Comparison of ENCODE assay signal across 8 cellular contexts in genomic region chr12:26937863-26938659, GRCh38. TPM values are rescaled to one million over a fixed set of nuclear protein-coding genes. Genes with fewer than 3 reads are reported as not detected.
A peak's percentile ranks its signal among the peaks of the same experiment; 100 is the strongest.
DNase-seq lines count a peak whose midpoint lies in the region; ATAC-seq lines count a peak whose summit lies in the region.

FGFR1OP2 (plus strand) TSS chr12:26938470; CDS start chr12:26954159, 15,689 bp downstream.
A gene with protein sequence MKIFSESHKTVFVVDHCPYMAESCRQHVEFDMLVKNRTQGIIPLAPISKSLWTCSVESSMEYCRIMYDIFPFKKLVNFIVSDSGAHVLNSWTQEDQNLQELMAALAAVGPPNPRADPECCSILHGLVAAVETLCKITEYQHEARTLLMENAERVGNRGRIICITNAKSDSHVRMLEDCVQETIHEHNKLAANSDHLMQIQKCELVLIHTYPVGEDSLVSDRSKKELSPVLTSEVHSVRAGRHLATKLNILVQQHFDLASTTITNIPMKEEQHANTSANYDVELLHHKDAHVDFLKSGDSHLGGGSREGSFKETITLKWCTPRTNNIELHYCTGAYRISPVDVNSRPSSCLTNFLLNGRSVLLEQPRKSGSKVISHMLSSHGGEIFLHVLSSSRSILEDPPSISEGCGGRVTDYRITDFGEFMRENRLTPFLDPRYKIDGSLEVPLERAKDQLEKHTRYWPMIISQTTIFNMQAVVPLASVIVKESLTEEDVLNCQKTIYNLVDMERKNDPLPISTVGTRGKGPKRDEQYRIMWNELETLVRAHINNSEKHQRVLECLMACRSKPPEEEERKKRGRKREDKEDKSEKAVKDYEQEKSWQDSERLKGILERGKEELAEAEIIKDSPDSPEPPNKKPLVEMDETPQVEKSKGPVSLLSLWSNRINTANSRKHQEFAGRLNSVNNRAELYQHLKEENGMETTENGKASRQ (minus strand): TSS chr12:26937981. CDS start chr12:26936803, 1,178 bp downstream.

- H3K9me3 Mint-ChIP-seq in effector memory CD8-positive, alpha-beta T cell, result no peaks in the 10 kb centered on the region
- no peaks in the 10 kb centered on the region for H3K9me3 Mint-ChIP-seq in memory B cell

- peaks cover 24% of the 10 kb centered on the region for H3K36me3 Mint-ChIP-seq in effector memory CD8-positive, alpha-beta T cell (ENCODE audit: insufficient read depth)
- H3K36me3 Mint-ChIP-seq in memory B cell, result peaks cover 4% of the 10 kb centered on the region

- H3K4me3 Mint-ChIP-seq in effector memory CD8-positive, alpha-beta T cell, result peak within 1 kb of the TSS; percentile 92 to 94
- peak within 1 kb of the TSS; percentile 98 for H3K4me3 Mint-ChIP-seq in memory B cell

- peak; percentile 97 for DNase-seq in COLO668 (lab: John Stamatoyannopoulos, UW; ENCODE audit: unreplicated experiment)
- peak; percentile 98 for DNase-seq in HT1080 (ENCODE audit: low read depth)
- DNase-seq in NOMO-1 treated with DMSO at 0.1 percent for 48 hours (lab: John Stamatoyannopoulos, UW; ENCODE audit: unreplicated experiment), result peak; percentile 95
- DNase-seq in activated CD8-positive, alpha-beta memory T cell treated with anti-CD3 and anti-CD28 coated beads for 4 hours (ENCODE audit: low read depth in 2 of 2), result peak; percentile 92 to 94
- DNase-seq in effector memory CD8-positive, alpha-beta T cell, result peak; percentile 94 to 96 (median 95)
- peak; percentile 91 to 92 for DNase-seq in memory B cell (ENCODE audit: low spot score in 2 of 2)
- DNase-seq in stimulated activated CD8-positive, alpha-beta memory T cell treated with anti-CD3 and anti-CD28 coated beads, Interleukin-12 subunit alpha, Interleukin-12 subunit beta, amount 100 ng/mL, for 24 hours (ENCODE audit: extremely low read depth), result peak; percentile 89

- H3K27ac Mint-ChIP-seq in effector memory CD8-positive, alpha-beta T cell, result peak within 1 kb of the TSS; percentile 95 to 99
- H3K27ac Mint-ChIP-seq in memory B cell, result peak within 1 kb of the TSS; percentile 96

- H3K4me1 Mint-ChIP-seq in effector memory CD8-positive, alpha-beta T cell (ENCODE audit: low read depth in 2 of 2), result peaks cover 39 to 77% of the 10 kb centered on the region in 2 donors
- peaks cover 40% of the 10 kb centered on the region for H3K4me1 Mint-ChIP-seq in memory B cell

- ATAC-seq in GM21360 (IDR thresholded peaks at IDR 0.05; ENCODE audit: unreplicated experiment) (peak; percentile 86), memory B cell (ENCODE audit: low read depth) (peak; percentile 90)
- ATAC-seq in effector memory CD8-positive, alpha-beta T cell (replicated peaks), result peak; percentile 89

- no peaks in the 10 kb centered on the region for H3K27me3 Mint-ChIP-seq in effector memory CD8-positive, alpha-beta T cell
- no peaks in the 10 kb centered on the region for H3K27me3 Mint-ChIP-seq in memory B cell

RNA-seq across cellular contexts. Expression of gene FGFR1OP2, which starts in this region (rescaled TPM):
- total RNA-seq in HT1080 (2014; rRNA removed; shearing (Covaris generic)), result 49.4 and 56.5 TPM in 2 replicates
- 28.6 and 38.2 TPM in 2 replicates for polyA plus RNA-seq in HT1080 (2015; cell fraction: cytosol; rRNA removed)
- polyA plus RNA-seq in HT1080 (2015; cell fraction: nucleus; rRNA removed), result 29.8 and 32.7 TPM in 2 replicates

RNA-seq across cellular contexts. Expression of the second gene that starts in this region (rescaled TPM):
- 49.8 and 50.9 TPM in 2 replicates for total RNA-seq in HT1080 (2014; rRNA removed; shearing (Covaris generic))
- 55.4 and 58.9 TPM in 2 replicates for polyA plus RNA-seq in HT1080 (2015; cell fraction: cytosol; rRNA removed)
- 69.7 and 83.2 TPM in 2 replicates for polyA plus RNA-seq in HT1080 (2015; cell fraction: nucleus; rRNA removed)

Comparison
In these comparisons a context has a peak if more than half of its experiments do, and no peak if none do; other contexts are left out.
1. Peak in every context shown above with its lines: DNase-seq and ATAC-seq.